Comparison of ENCODE assay signal across 11 cellular contexts in the genomic region with DNA sequence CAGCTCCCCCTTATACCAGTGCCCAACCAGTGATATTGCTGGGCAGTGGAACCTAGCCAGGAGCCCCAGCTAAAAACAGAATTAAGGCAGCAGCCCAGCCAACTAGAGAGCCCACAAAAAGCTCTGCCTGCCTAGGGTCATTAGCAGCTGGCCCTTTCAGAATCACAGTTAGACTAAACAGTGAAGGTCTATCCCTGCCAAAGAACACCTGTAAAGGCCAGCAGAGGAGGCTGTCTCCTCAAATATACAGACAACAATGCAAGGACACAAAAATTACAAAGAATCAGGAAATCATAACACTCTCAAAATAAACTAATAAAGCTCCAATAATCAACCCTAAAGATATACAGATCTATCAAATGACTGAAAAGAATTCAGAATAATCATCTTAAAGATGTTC.
"Had no signal": no experiment of that assay in that cellular context is flagged by ENCODE, and none has a peak within 500 bp of the region (broad histone marks: within the 10 kb centered on the region; RNA-seq: fewer than 3 reads in every experiment).

No MANE protein-coding gene starts in this region.

- ATAC-seq: activated CD4-positive, CD25-positive, alpha-beta regulatory T cell treated with anti-CD3 and anti-CD28 coated beads, Interleukin-2, amount 50 U/mL, for 24 hours; gastroesophageal sphincter; pancreas had no signal

- H3K36me3 ChIP-seq: gastroesophageal sphincter, pancreas, transverse colon had no signal

- H3K4me3 ChIP-seq: coronary artery, gastroesophageal sphincter, pancreas, transverse colon had no signal

- DNase-seq: caudate nucleus; effector CD4-positive, alpha-beta T cell; pancreas; retina; small intestine; transverse colon had no signal

- H3K4me1 Mint-ChIP-seq: activated naive CD4-positive, alpha-beta T cell treated with anti-CD3 and anti-CD28 coated beads, Interleukin-2, amount 50 U/mL, for 24 hours had no signal

- H3K9me3 Mint-ChIP-seq: T-helper 1 cell treated with Interleukin-12 subunit alpha and Interleukin-12 subunit beta and Interleukin-4 antibody, amounts not matched to agents 30 μg/mL and 1 μg/mL, for 36 hours had no signal

- H3K36me3 Mint-ChIP-seq: activated naive CD4-positive, alpha-beta T cell treated with anti-CD3 and anti-CD28 coated beads, Interleukin-2, amount 50 U/mL, for 24 hours had no signal

- H3K4me1 ChIP-seq: pancreas, transverse colon had no signal

- H3K27me3 ChIP-seq: gastroesophageal sphincter, pancreas, transverse colon had no signal

- H3K27ac ChIP-seq: coronary artery, gastroesophageal sphincter, pancreas, transverse colon had no signal

- H3K27ac Mint-ChIP-seq: activated naive CD4-positive, alpha-beta T cell treated with anti-CD3 and anti-CD28 coated beads, Interleukin-2, amount 50 U/mL, for 24 hours; T-helper 1 cell treated with Interleukin-12 subunit alpha and Interleukin-12 subunit beta and Interleukin-4 antibody, amounts not matched to agents 30 μg/mL and 1 μg/mL, for 36 hours had no signal

- H3K4me3 Mint-ChIP-seq: activated naive CD4-positive, alpha-beta T cell treated with anti-CD3 and anti-CD28 coated beads, Interleukin-2, amount 50 U/mL, for 24 hours; T-helper 1 cell treated with Interleukin-12 subunit alpha and Interleukin-12 subunit beta and Interleukin-4 antibody, amounts not matched to agents 30 μg/mL and 1 μg/mL, for 36 hours had no signal

- H3K9me3 ChIP-seq: gastroesophageal sphincter, pancreas, transverse colon had no signal

- H3K27me3 Mint-ChIP-seq: activated naive CD4-positive, alpha-beta T cell treated with anti-CD3 and anti-CD28 coated beads, Interleukin-2, amount 50 U/mL, for 24 hours had no signal
